8 cellular contexts compared by ENCODE assay signal in genomic region chr1:77759090-77760028, GRCh38. TPM values are rescaled to one million over a fixed set of nuclear protein-coding genes. Genes with fewer than 3 reads are reported as not detected.
A peak's percentile ranks its signal among the peaks of the same experiment; 100 is the strongest.
DNase-seq lines count a peak whose midpoint lies in the region; ATAC-seq, FAIRE-seq and TF ChIP-seq lines count a peak whose summit lies in the region.

Gene USP33, minus strand, starts transcription at chr1:77759852. Its CDS starts 18,155 bp downstream, at chr1:77741697.

- peak; percentile 94 for ATAC-seq in GM21390 (IDR thresholded peaks at IDR 0.05; ENCODE audit: unreplicated experiment)

- no peak for FAIRE-seq in D721Med (lab: Jason Lieb, UNC)

- TF ChIP-seq CTCF in D721Med (IDR thresholded peaks at IDR 0.05; ENCODE audit: insufficient read depth, missing control alignments) (no peak), epithelial cell of proximal tubule (conservative IDR thresholded peaks at IDR 0.05; ENCODE audit: low read depth, low read length) (no peak)

- H3K27ac ChIP-seq in HUES48 (ENCODE audit: low read depth, low read length) = peak within 1 kb of the TSS; percentile 97
- H3K27ac ChIP-seq in mucosa of rectum (ENCODE audit: low read depth in 2 of 2, low read length in 2 of 2) = peak within 1 kb of the TSS; percentile 80 to 86

- H3K4me1 ChIP-seq in HUES48 (ENCODE audit: control insufficient read depth, insufficient read depth, low read length) (peaks cover 12% of the 10 kb centered on the region; the same call in 1 of the 2 replicates), mucosa of rectum (ENCODE audit: control insufficient read depth in 2 of 2, insufficient read depth in 2 of 2, low read length in 2 of 2) (peaks cover 5 to 9% of the 10 kb centered on the region in 2 donors)

- peak; percentile 41 for DNase-seq in D721Med (ENCODE audit: insufficient read length, low spot score)
- DNase-seq in OCI-M1 (lab: John Stamatoyannopoulos, UW) = peak; percentile 97
- peak; percentile 85 for DNase-seq in activated T-cell treated with anti-CD3 and anti-CD28 coated beads for 4 hours
- no peak for DNase-seq in epithelial cell of proximal tubule (ENCODE audit: low read depth)
- DNase-seq in stimulated activated CD8-positive, alpha-beta memory T cell treated with anti-CD3 and anti-CD28 coated beads, Interleukin-7, amount 100 ng/mL, for 1 hour (ENCODE audit: low read depth in 2 of 2) = peak; percentile 80 to 85

- H3K9ac ChIP-seq in HUES48 (ENCODE audit: low read depth, low read length) (peak within 1 kb of the TSS; percentile 82), mucosa of rectum (ENCODE audit: low read depth in 1 of 2, low read length in 2 of 2) (peak within 1 kb of the TSS; percentile 87 to 90)

- H3K27me3 ChIP-seq in HUES48 (ENCODE audit: control insufficient read depth, insufficient read depth, low read length) (no peaks in the 10 kb centered on the region), mucosa of rectum (ENCODE audit: control insufficient read depth in 2 of 2, insufficient read depth in 2 of 2, low read length in 2 of 2) (no peaks in the 10 kb centered on the region)

- H3K9me3 ChIP-seq in HUES48 (ENCODE audit: control insufficient read depth, insufficient read depth, low read length) = no peaks in the 10 kb centered on the region
- H3K9me3 ChIP-seq in mucosa of rectum (ENCODE audit: control insufficient read depth in 2 of 2, low read length in 2 of 2) = no peaks in the 10 kb centered on the region

- peak within 1 kb of the TSS; percentile 95 for H3K4me3 ChIP-seq in HUES48 (ENCODE audit: low read depth, low read length)
- peak within 1 kb of the TSS; percentile 79 for H3K4me3 ChIP-seq in epithelial cell of proximal tubule (ENCODE audit: low read depth, low read length)
- peak within 1 kb of the TSS; percentile 83 to 84 for H3K4me3 ChIP-seq in mucosa of rectum (ENCODE audit: low read length in 2 of 2)

- no peaks in the 10 kb centered on the region for H3K36me3 ChIP-seq in HUES48 (ENCODE audit: control insufficient read depth, insufficient read depth, low read length)
- no peaks in the 10 kb centered on the region for H3K36me3 ChIP-seq in mucosa of rectum (ENCODE audit: control insufficient read depth in 2 of 2, insufficient read depth in 2 of 2, low read length in 2 of 2)

RNA-seq across cellular contexts. Expression of gene USP33, which starts in this region (rescaled TPM):
- total RNA-seq in epithelial cell of proximal tubule = 41.1 and 44.1 TPM in 2 replicates
